21 cellular contexts compared by ENCODE assay signal in genomic region chr4:20480161-20480947, GRCh38.
DNase-seq lines count a peak whose midpoint lies in the region; TF ChIP-seq lines count a peak whose summit lies in the region.
"Had no signal": no experiment of that assay in that cellular context is flagged by ENCODE, and none has a peak within 500 bp of the region (broad histone marks: within the 10 kb centered on the region; RNA-seq: fewer than 3 reads in every experiment).

No MANE protein-coding gene starts in this region.

- H3F3A ChIP-seq in SK-N-SH (replicated peaks; ENCODE audit: insufficient read depth) = no peaks in the 10 kb centered on the region

- H3K36me3 ChIP-seq in SK-N-SH (replicated peaks in 1 of 2; ENCODE audit: control insufficient read depth in 1 of 2, insufficient read depth in 2 of 2, low read length in 1 of 2) = peaks cover 3 to 14% of the 10 kb centered on the region in 2 experiments

- H3K36me3 Mint-ChIP-seq in nephron progenitor cell (ENCODE audit: low read depth) = no peaks in the 10 kb centered on the region
- H3K36me3 Mint-ChIP-seq: CD8-positive, alpha-beta memory T cell had no signal

- no peak overlapping the region for H3K4me3 Mint-ChIP-seq in nephron progenitor cell
- H3K4me3 Mint-ChIP-seq: CD8-positive, alpha-beta memory T cell; T-helper 1 cell treated with Interleukin-12 subunit alpha and Interleukin-12 subunit beta and Interleukin-4 antibody, amounts not matched to agents 30 μg/mL and 1 μg/mL, for 36 hours had no signal

- TF ChIP-seq CTCF in SK-N-SH (IDR thresholded peaks at IDR 0.05) = no peak
- no peak for TF ChIP-seq CTCF in nephron progenitor cell (IDR thresholded peaks at IDR 0.05)

- 69% methylated on average over 7 of the region's 7 CpGs for WGBS in SK-N-SH (ENCODE audit: low lambda C conversion rate)

- H2AFZ ChIP-seq in SK-N-SH (ENCODE audit: low read depth) = no peak overlapping the region

- H3K27ac ChIP-seq in SK-N-SH (ENCODE audit: low read depth in 2 of 2, low read length in 1 of 2) = no peak overlapping the region
- H3K27ac ChIP-seq: 22Rv1 had no signal

- POLR2A ChIA-PET in SK-N-SH (lab: Yijun Ruan, JAX) = no interaction called here

- peak; percentile 9 to 55 (median 10) for DNase-seq in NCI-H1417 (lab: John Stamatoyannopoulos, UW)
- no peak for DNase-seq in NCI-H1417 treated with DMSO at 0.1 percent for 48 hours (lab: John Stamatoyannopoulos, UW)
- peak; percentile 1 for DNase-seq in ELF-1 (ENCODE audit: low read depth, low spot score)
- DNase-seq in SK-N-SH = peak; percentile 9
- DNase-seq in nephron progenitor cell = no peak
- DNase-seq in dedifferentiated amniotic fluid mesenchymal stem cell (ENCODE audit: extremely low spot score) = no peak
- DNase-seq in NCI-H524 treated with DMSO at 0.1 percent for 48 hours (lab: John Stamatoyannopoulos, UW) = no peak
- DNase-seq in pons (ENCODE audit: low spot score) = no peak
- DNase-seq: ACHN; C1 segment of cervical spinal cord; Calu3; CD8-positive, alpha-beta memory T cell; EL; IMR-90; NCI-H1105; NCI-H1694 treated with DMSO at 0.1 percent for 48 hours; NCI-H2081 treated with DMSO at 0.1 percent for 48 hours; NCI-H446 treated with DMSO at 0.1 percent for 48 hours; NCI-H69 had no signal

- no peaks in the 10 kb centered on the region for H3K27me3 ChIP-seq in SK-N-SH (ENCODE audit: insufficient read depth)

- H3K9me3 Mint-ChIP-seq in nephron progenitor cell = no peaks in the 10 kb centered on the region
- H3K9me3 Mint-ChIP-seq: T-helper 1 cell treated with Interleukin-12 subunit alpha and Interleukin-12 subunit beta and Interleukin-4 antibody, amounts not matched to agents 30 μg/mL and 1 μg/mL, for 36 hours had no signal

- peak overlapping the region; percentile 75 for H3K27ac Mint-ChIP-seq in nephron progenitor cell
- H3K27ac Mint-ChIP-seq: CD8-positive, alpha-beta memory T cell; T-helper 1 cell treated with Interleukin-12 subunit alpha and Interleukin-12 subunit beta and Interleukin-4 antibody, amounts not matched to agents 30 μg/mL and 1 μg/mL, for 36 hours had no signal

- CTCF ChIA-PET in SK-N-SH (lab: Yijun Ruan, JAX) = interaction anchor here (1.1 to 2.2 kb wide), 4 partner anchors 10 to 174 kb away, joined by 3 to 10 read pairs (median 7); no protein-coding TSS in a partner anchor

- peak in 1 of 2 experiments; percentile 42; a peak in 1 of 4 replicates for TF ChIP-seq EP300 in SK-N-SH (IDR thresholded peaks at IDR 0.05; ENCODE audit: borderline replicate concordance in 1 of 2, low read depth in 1 of 2, low read length in 1 of 2)

- peaks cover 4% of the 10 kb centered on the region for H4K20me1 ChIP-seq in SK-N-SH (ENCODE audit: insufficient read depth)

- H3K9ac ChIP-seq in SK-N-SH = no peak overlapping the region

- H3K9me3 ChIP-seq in SK-N-SH = no peaks in the 10 kb centered on the region

- H3K4me1 Mint-ChIP-seq in nephron progenitor cell = no peaks in the 10 kb centered on the region
- H3K4me1 Mint-ChIP-seq: CD8-positive, alpha-beta memory T cell had no signal

- H3K9me2 ChIP-seq in SK-N-SH = no peaks in the 10 kb centered on the region

- H3K4me2 ChIP-seq in SK-N-SH = no peak overlapping the region

- H3K4me1 ChIP-seq in SK-N-SH (ENCODE audit: control insufficient read depth in 1 of 2, insufficient read depth in 2 of 2, low read depth in 1 of 2, low read length in 1 of 2) = peaks cover 0 to 3% of the 10 kb centered on the region in 2 experiments; a peak in 2 of 4 replicates

- no peak for TF ChIP-seq RAD21 in SK-N-SH (IDR thresholded peaks at IDR 0.05; ENCODE audit: low read length)

- H3K27me3 Mint-ChIP-seq in nephron progenitor cell (ENCODE audit: low read depth, poor library complexity) = no peaks in the 10 kb centered on the region
- H3K27me3 Mint-ChIP-seq: CD8-positive, alpha-beta memory T cell had no signal

- H3K4me3 ChIP-seq in SK-N-SH (ENCODE audit: low read depth in 2 of 2, low read length in 1 of 2) = no peak overlapping the region; a peak in 1 of 4 replicates

- no peaks in the 10 kb centered on the region; the same call in 1 of the 2 replicates for H3K79me2 ChIP-seq in SK-N-SH (ENCODE audit: insufficient read depth)

TF ChIP-seq in SK-N-SH, 30 proteins besides CTCF, POLR2A, EP300 and RAD21:
- TF ChIP-seq TEAD4 (IDR thresholded peaks at IDR 0.05; ENCODE audit: borderline replicate concordance, insufficient read depth) (no peak), ELF1 (IDR thresholded peaks at IDR 0.05) (no peak), JUND (IDR thresholded peaks at IDR 0.05) (no peak), RXRA (IDR thresholded peaks at IDR 0.05; ENCODE audit: borderline replicate concordance, low read depth) (no peak), FOXJ3 (CRISPR knock-in tag; IDR thresholded peaks at IDR 0.05) (no peak), NFIC (IDR thresholded peaks at IDR 0.05; ENCODE audit: borderline replicate concordance) (no peak), EZH2phosphoT487 (IDR thresholded peaks at IDR 0.05; ENCODE audit: borderline replicate concordance, low read depth) (no peak), YY1 (IDR thresholded peaks at IDR 0.05; ENCODE audit: low read depth) (no peak), GATA2 (CRISPR knock-in tag; IDR thresholded peaks at IDR 0.05) (no peak), SIN3A (IDR thresholded peaks at IDR 0.05; ENCODE audit: borderline replicate concordance, low read depth, low read length) (no peak), MAX (IDR thresholded peaks at IDR 0.05; ENCODE audit: low read depth) (no peak), PBX3 (IDR thresholded peaks at IDR 0.05) (no peak), TCF12 (IDR thresholded peaks at IDR 0.05) (no peak), GABPA (IDR thresholded peaks at IDR 0.05; ENCODE audit: low read depth) (no peak), REST (IDR thresholded peaks at IDR 0.05; ENCODE audit: low read depth, low read length) (no peak), TAF1 (IDR thresholded peaks at IDR 0.05; ENCODE audit: borderline replicate concordance, low read depth, low read length) (no peak), ZBTB33 (IDR thresholded peaks at IDR 0.05; ENCODE audit: borderline replicate concordance, low read depth) (no peak)

Comparison
In these comparisons a context has a peak if more than half of its experiments do, and no peak if none do; other contexts are left out.
1. DNase-seq: peak in NCI-H1417 (3 of 3), ELF-1 (single experiment) and SK-N-SH (single experiment); none in NCI-H1417 treated with DMSO at 0.1 percent for 48 hours (single experiment), nephron progenitor cell (single experiment), dedifferentiated amniotic fluid mesenchymal stem cell (single experiment), NCI-H524 treated with DMSO at 0.1 percent for 48 hours (single experiment) and pons (single experiment).